In the genomic region with DNA sequence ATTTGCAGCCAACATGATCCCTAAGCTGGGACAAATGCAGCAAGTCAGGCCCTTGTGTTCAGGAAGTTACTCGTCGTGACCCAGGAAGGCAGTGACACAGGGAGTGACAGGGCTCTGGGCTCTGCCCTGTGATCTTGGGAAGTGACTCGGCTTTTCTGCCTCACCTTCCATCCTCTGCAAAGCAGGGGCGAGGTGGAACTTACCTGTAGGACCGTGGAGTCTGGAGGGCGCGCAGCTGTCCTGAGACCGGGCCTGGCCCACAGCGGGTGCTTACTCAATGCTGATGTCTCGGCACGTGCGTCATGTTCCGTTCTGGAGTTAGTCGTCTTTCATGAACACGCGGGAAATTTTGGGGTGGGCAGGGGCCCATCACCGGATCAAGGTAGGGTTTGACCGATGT, we compare ENCODE assay signal across 18 cellular contexts. TPM values are rescaled to one million over a fixed set of nuclear protein-coding genes. Genes with fewer than 3 reads are reported as not detected.
DNase-seq lines count a peak whose midpoint lies in the region; ATAC-seq and TF ChIP-seq lines count a peak whose summit lies in the region.
"Had no signal": no experiment of that assay in that cellular context is flagged by ENCODE, and none has a peak within 500 bp of the region (broad histone marks: within the 10 kb centered on the region; RNA-seq: fewer than 3 reads in every experiment).

No MANE protein-coding gene starts in this region.

- TF ChIP-seq CTCF in right atrium auricular region (IDR thresholded peaks at IDR 0.05) (no peak), heart right ventricle (IDR thresholded peaks at IDR 0.05) (no peak)

- H3K36me3 Mint-ChIP-seq in activated T-helper 1 cell treated with anti-CD3 and anti-CD28 coated beads, Interleukin-12 subunit alpha, Interleukin-12 subunit beta, Interleukin-2, Interleukin-4 antibody, amounts not matched to agents 30 ng/mL and 10 ng/mL and 1 ng/mL, durations not matched to agents 14 hours and 24 hours and 36 hours (ENCODE audit: low read depth), result no peaks in the 10 kb centered on the region
- H3K36me3 Mint-ChIP-seq: activated naive CD4-positive, alpha-beta T cell treated with anti-CD3 and anti-CD28 coated beads, Interleukin-2, amount 50 U/mL, for 24 hours; CD14-positive monocyte; WTC11 had no signal

- H3K27me3 Mint-ChIP-seq in activated T-helper 1 cell treated with anti-CD3 and anti-CD28 coated beads, Interleukin-12 subunit alpha, Interleukin-12 subunit beta, Interleukin-2, Interleukin-4 antibody, amounts not matched to agents 30 ng/mL and 10 ng/mL and 1 ng/mL, durations not matched to agents 14 hours and 24 hours and 36 hours (ENCODE audit: insufficient read depth), result no peaks in the 10 kb centered on the region

- 85 to 86% methylated on average over 18 of the region's 18 CpGs for WGBS in heart right ventricle, 2 donors

- no peaks in the 10 kb centered on the region for H3K27me3 ChIP-seq in right atrium auricular region
- peaks cover 0 to 4% (median 0%) of the 10 kb centered on the region in 7 donors for H3K27me3 ChIP-seq in heart right ventricle

- H3K4me3 ChIP-seq in right atrium auricular region (no peak overlapping the region), heart right ventricle (no peak overlapping the region)

- H3K36me3 ChIP-seq in right atrium auricular region (no peaks in the 10 kb centered on the region), heart right ventricle (no peaks in the 10 kb centered on the region)

- H3K9me3 ChIP-seq in right atrium auricular region (no peaks in the 10 kb centered on the region), heart right ventricle (no peaks in the 10 kb centered on the region)

- H3K27ac Mint-ChIP-seq in activated T-helper 1 cell treated with anti-CD3 and anti-CD28 coated beads, Interleukin-12 subunit alpha, Interleukin-12 subunit beta, Interleukin-2, Interleukin-4 antibody, amounts not matched to agents 30 ng/mL and 10 ng/mL and 1 ng/mL, durations not matched to agents 14 hours and 24 hours and 36 hours, result no peak overlapping the region
- H3K27ac Mint-ChIP-seq: activated naive CD4-positive, alpha-beta T cell treated with anti-CD3 and anti-CD28 coated beads, Interleukin-2, amount 50 U/mL, for 24 hours; T-helper 2 cell treated with Interferon-gamma antibody and Interleukin-4, amounts not matched to agents 5 μg/mL and 100 μg/mL, for 36 hours had no signal

- peak; percentile 58 for DNase-seq in right atrium auricular region (ENCODE audit: low spot score)
- DNase-seq in heart right ventricle, result no peak
- DNase-seq in ecto neural progenitor cell (ENCODE audit: low spot score), result peak; percentile 29
- peak; percentile 71 for DNase-seq in mesenteric fat pad (ENCODE audit: low spot score)
- DNase-seq in activated T-helper 1 cell treated with anti-CD3 and anti-CD28 coated beads, Interleukin-12 subunit alpha, Interleukin-12 subunit beta, Interleukin-2, Interleukin-4 antibody, amounts not matched to agents 30 ng/mL and 10 ng/mL and 1 ng/mL, durations not matched to agents 14 hours and 24 hours and 36 hours (ENCODE audit: low spot score), result no peak
- DNase-seq: activated CD4-positive, alpha-beta T cell treated with anti-CD3 and anti-CD28 coated beads, Interleukin-2, amount 50 U/mL, for 48 hours; caudate nucleus; KBM-7; NCI-H146; occipital lobe; retina had no signal

- H3K4me1 ChIP-seq in right atrium auricular region (peaks cover 0 to 20% of the 10 kb centered on the region in 2 donors), heart right ventricle (peaks cover 0 to 15% (median 3%) of the 10 kb centered on the region in 9 donors)

- intact Hi-C loops in heart right ventricle (cut with DNase I), result no loop called here
- intact Hi-C loops in activated T-helper 1 cell treated with anti-CD3 and anti-CD28 coated beads, Interleukin-12 subunit alpha, Interleukin-12 subunit beta, Interleukin-2, Interleukin-4 antibody, amounts not matched to agents 30 ng/mL and 10 ng/mL and 1 ng/mL, durations not matched to agents 14 hours and 24 hours and 36 hours (cut with micrococcal nuclease), result no loop called here

- no peak for ATAC-seq in heart right ventricle
- ATAC-seq in GM21423 (IDR thresholded peaks at IDR 0.05; ENCODE audit: unreplicated experiment), result no peak
- ATAC-seq in HG03175 (IDR thresholded peaks at IDR 0.05; ENCODE audit: unreplicated experiment), result no peak
- ATAC-seq in HG02981 (IDR thresholded peaks at IDR 0.05; ENCODE audit: unreplicated experiment), result no peak
- ATAC-seq: WTC11 had no signal

- no peaks in the 10 kb centered on the region for H3K4me1 Mint-ChIP-seq in activated T-helper 1 cell treated with anti-CD3 and anti-CD28 coated beads, Interleukin-12 subunit alpha, Interleukin-12 subunit beta, Interleukin-2, Interleukin-4 antibody, amounts not matched to agents 30 ng/mL and 10 ng/mL and 1 ng/mL, durations not matched to agents 14 hours and 24 hours and 36 hours (ENCODE audit: low read depth)
- H3K4me1 Mint-ChIP-seq: activated naive CD4-positive, alpha-beta T cell treated with anti-CD3 and anti-CD28 coated beads, Interleukin-2, amount 50 U/mL, for 24 hours; WTC11 had no signal

- no peak overlapping the region for H3K4me3 Mint-ChIP-seq in activated T-helper 1 cell treated with anti-CD3 and anti-CD28 coated beads, Interleukin-12 subunit alpha, Interleukin-12 subunit beta, Interleukin-2, Interleukin-4 antibody, amounts not matched to agents 30 ng/mL and 10 ng/mL and 1 ng/mL, durations not matched to agents 14 hours and 24 hours and 36 hours
- H3K4me3 Mint-ChIP-seq: activated naive CD4-positive, alpha-beta T cell treated with anti-CD3 and anti-CD28 coated beads, Interleukin-2, amount 50 U/mL, for 24 hours; CD14-positive monocyte; T-helper 2 cell treated with Interferon-gamma antibody and Interleukin-4, amounts not matched to agents 5 μg/mL and 100 μg/mL, for 36 hours; WTC11 had no signal

- no peaks in the 10 kb centered on the region for H3K9me3 Mint-ChIP-seq in activated T-helper 1 cell treated with anti-CD3 and anti-CD28 coated beads, Interleukin-12 subunit alpha, Interleukin-12 subunit beta, Interleukin-2, Interleukin-4 antibody, amounts not matched to agents 30 ng/mL and 10 ng/mL and 1 ng/mL, durations not matched to agents 14 hours and 24 hours and 36 hours
- H3K9me3 Mint-ChIP-seq: activated naive CD4-positive, alpha-beta T cell treated with anti-CD3 and anti-CD28 coated beads, Interleukin-2, amount 50 U/mL, for 24 hours; T-helper 2 cell treated with Interferon-gamma antibody and Interleukin-4, amounts not matched to agents 5 μg/mL and 100 μg/mL, for 36 hours had no signal

- H3K27ac ChIP-seq in right atrium auricular region, result no peak overlapping the region
- no peak overlapping the region for H3K27ac ChIP-seq in heart right ventricle

RNA-seq across cellular contexts. Expression of a gene that starts 22.8 kb away (rescaled TPM):
- 10 to 100 TPM; 13.2 to 18.1 TPM for total RNA-seq in right atrium auricular region
- 10 to 100 TPM in 3 of 10 donors, 1 to 10 TPM in 7; 5.6 to 25.5 (median 8.9) TPM for total RNA-seq in heart right ventricle
- polyA plus RNA-seq in heart right ventricle, result 10 to 100 TPM; 14.8 to 23.8 TPM
- 45.7 TPM for total RNA-seq in mesenteric fat pad
- 103 and 110 TPM in 2 replicates for total RNA-seq in activated T-helper 1 cell treated with anti-CD3 and anti-CD28 coated beads, Interleukin-12 subunit alpha, Interleukin-12 subunit beta, Interleukin-2, Interleukin-4 antibody, amounts not matched to agents 30 ng/mL and 10 ng/mL and 1 ng/mL, durations not matched to agents 14 hours and 24 hours and 36 hours

Comparison
In these comparisons a context has a peak if more than half of its experiments do, and no peak if none do; other contexts are left out.
1. DNase-seq: peak in right atrium auricular region (single experiment), ecto neural progenitor cell (single experiment) and mesenteric fat pad (single experiment); none in heart right ventricle (0 of 2) and activated T-helper 1 cell treated with anti-CD3 and anti-CD28 coated beads, Interleukin-12 subunit alpha, Interleukin-12 subunit beta, Interleukin-2, Interleukin-4 antibody, amounts not matched to agents 30 ng/mL and 10 ng/mL and 1 ng/mL, durations not matched to agents 14 hours and 24 hours and 36 hours (single experiment).